ENCODE assay signal across 9 cellular contexts in genomic region chr5:10626473-10627013, GRCh38.
DNase-seq lines count a peak whose midpoint lies in the region; ATAC-seq and TF ChIP-seq lines count a peak whose summit lies in the region.
"Had no signal": no experiment of that assay in that cellular context is flagged by ENCODE, and none has a peak within 500 bp of the region (broad histone marks: within the 10 kb centered on the region; RNA-seq: fewer than 3 reads in every experiment).

No MANE protein-coding gene starts in this region.

- BruUV-seq in OCI-LY7 (replicated peaks; lab: Mats Ljungman, UMichigan): no TSS peak

- no peaks in the 10 kb centered on the region for H3K79me2 ChIP-seq in OCI-LY7 (ENCODE audit: insufficient read depth, low read depth, low read length)

- no peak overlapping the region for H3K4me3 Mint-ChIP-seq in activated naive CD8-positive, alpha-beta T cell treated with anti-CD3 and anti-CD28 coated beads, Interleukin-2, amount 10 ng/mL, durations not matched to agents 7 days and 5 days
- no peak overlapping the region for H3K4me3 Mint-ChIP-seq in activated naive CD8-positive, alpha-beta T cell treated with anti-CD3 and anti-CD28 coated beads, Interleukin-2, amount 50 U/mL, for 24 hours

- H2AFZ ChIP-seq in OCI-LY7 (ENCODE audit: low read length): no peak overlapping the region; the same call in 1 of the 2 replicates

- intact Hi-C loops in OCI-LY7 (cut with micrococcal nuclease; ENCODE audit: unreplicated experiment) (loop anchor here (1.0 to 5.0 kb wide), 5 partner anchors 19 to 274 kb away; partner anchors contain the start of genes DAP and MARCHF6), tibial artery (cut with DNase I; ENCODE audit: low total_unique reads) (loop anchor here (2.0 to 5.0 kb wide), 2 partner anchors 20 to 339 kb away; no protein-coding TSS in a partner anchor)

- no peaks in the 10 kb centered on the region for H3K9me2 ChIP-seq in OCI-LY7 (ENCODE audit: insufficient read depth, low read length)

- H3K4me2 ChIP-seq in OCI-LY7 (ENCODE audit: low read length): peak overlapping the region; percentile 80

- no peaks in the 10 kb centered on the region for H4K20me1 ChIP-seq in OCI-LY7 (ENCODE audit: insufficient read depth, low read length)

- TF ChIP-seq CTCF in OCI-LY7 (conservative IDR thresholded peaks at IDR 0.05; ENCODE audit: low read length): no peak
- TF ChIP-seq CTCF in tibial artery (IDR thresholded peaks at IDR 0.05): no peak

- CTCF ChIA-PET in OCI-LY7 (lab: Charles Lee; ENCODE audit: unreplicated experiment): interaction anchor here (1.4 to 2.4 kb wide), 3 partner anchors 14 to 170 kb away, joined by 5 to 20 read pairs (median 16); no protein-coding TSS in a partner anchor

- H3K4me1 ChIP-seq in OCI-LY7 (ENCODE audit: insufficient read depth, low read length, poor library complexity, severe bottlenecking): peaks cover 41% of the 10 kb centered on the region
- peaks cover 0 to 15% (median 7%) of the 10 kb centered on the region in 4 donors for H3K4me1 ChIP-seq in tibial artery

- no peaks in the 10 kb centered on the region for H3K27me3 ChIP-seq in tibial artery

- POLR2A ChIA-PET in activated naive CD8-positive, alpha-beta T cell treated with anti-CD3 and anti-CD28 coated beads, Interleukin-2, amount 10 ng/mL, durations not matched to agents 7 days and 5 days (lab: Charles Lee): interaction anchor here (1.0 kb wide), 1 partner anchor 9 kb away, joined by 3 read pairs; no protein-coding TSS in a partner anchor
- POLR2A ChIA-PET in OCI-LY7 (lab: Charles Lee): interaction anchor here (0.6 to 4.4 kb wide), 10 partner anchors 7 to 173 kb away, joined by 3 to 35 read pairs (median 7); no protein-coding TSS in a partner anchor

- H3K27me3 Mint-ChIP-seq in activated naive CD8-positive, alpha-beta T cell treated with anti-CD3 and anti-CD28 coated beads, Interleukin-2, amount 10 ng/mL, durations not matched to agents 7 days and 5 days: no peaks in the 10 kb centered on the region
- H3K27me3 Mint-ChIP-seq in activated naive CD8-positive, alpha-beta T cell treated with anti-CD3 and anti-CD28 coated beads, Interleukin-2, amount 50 U/mL, for 24 hours: peaks cover 2% of the 10 kb centered on the region

- H3K36me3 ChIP-seq in OCI-LY7 (ENCODE audit: insufficient read depth, low read length) (peaks cover under 1% of the 10 kb centered on the region; the same call in 1 of the 2 replicates), tibial artery (no peaks in the 10 kb centered on the region)

- H3K27ac ChIP-seq in OCI-LY7 (ENCODE audit: low read depth, low read length, poor library complexity, severe bottlenecking) (no peak overlapping the region), tibial artery (peak overlapping the region; percentile 80 to 81)

- DNase-seq in activated naive CD8-positive, alpha-beta T cell treated with anti-CD3 and anti-CD28 coated beads, Interleukin-2, amount 10 ng/mL, durations not matched to agents 7 days and 5 days: no peak
- no peak for DNase-seq in activated naive CD8-positive, alpha-beta T cell treated with anti-CD3 and anti-CD28 coated beads, Interleukin-2, amount 50 U/mL, for 24 hours
- DNase-seq in OCI-LY7 (ENCODE audit: low spot score): no peak
- peak; percentile 17 for DNase-seq in fibroblast of the conjunctiva (ENCODE audit: low read depth)
- peak in 1 of 2 donors; percentile 44 for DNase-seq in tibial artery
- no peak for DNase-seq in HuH-7.5 (ENCODE audit: low spot score)
- no peak for DNase-seq in activated naive CD4-positive, alpha-beta T cell (lab: John Stamatoyannopoulos, UW)
- DNase-seq: left colon had no signal

- peaks cover 9% of the 10 kb centered on the region for H3K36me3 Mint-ChIP-seq in activated naive CD8-positive, alpha-beta T cell treated with anti-CD3 and anti-CD28 coated beads, Interleukin-2, amount 10 ng/mL, durations not matched to agents 7 days and 5 days
- H3K36me3 Mint-ChIP-seq in activated naive CD8-positive, alpha-beta T cell treated with anti-CD3 and anti-CD28 coated beads, Interleukin-2, amount 50 U/mL, for 24 hours (ENCODE audit: low read depth): peaks cover 8% of the 10 kb centered on the region

- peaks cover 32% of the 10 kb centered on the region for H3K4me1 Mint-ChIP-seq in activated naive CD8-positive, alpha-beta T cell treated with anti-CD3 and anti-CD28 coated beads, Interleukin-2, amount 10 ng/mL, durations not matched to agents 7 days and 5 days
- peaks cover 48% of the 10 kb centered on the region for H3K4me1 Mint-ChIP-seq in activated naive CD8-positive, alpha-beta T cell treated with anti-CD3 and anti-CD28 coated beads, Interleukin-2, amount 50 U/mL, for 24 hours

- no peaks in the 10 kb centered on the region for H3K9me3 Mint-ChIP-seq in activated naive CD8-positive, alpha-beta T cell treated with anti-CD3 and anti-CD28 coated beads, Interleukin-2, amount 10 ng/mL, durations not matched to agents 7 days and 5 days
- no peaks in the 10 kb centered on the region for H3K9me3 Mint-ChIP-seq in activated naive CD8-positive, alpha-beta T cell treated with anti-CD3 and anti-CD28 coated beads, Interleukin-2, amount 50 U/mL, for 24 hours

- peak overlapping the region; percentile 10 for H3K27ac Mint-ChIP-seq in activated naive CD8-positive, alpha-beta T cell treated with anti-CD3 and anti-CD28 coated beads, Interleukin-2, amount 10 ng/mL, durations not matched to agents 7 days and 5 days
- no peak overlapping the region for H3K27ac Mint-ChIP-seq in activated naive CD8-positive, alpha-beta T cell treated with anti-CD3 and anti-CD28 coated beads, Interleukin-2, amount 50 U/mL, for 24 hours

- ATAC-seq in activated naive CD8-positive, alpha-beta T cell treated with anti-CD3 and anti-CD28 coated beads, Interleukin-2, amount 10 ng/mL, durations not matched to agents 7 days and 5 days (ENCODE audit: low read depth): no peak
- ATAC-seq in activated naive CD8-positive, alpha-beta T cell treated with anti-CD3 and anti-CD28 coated beads, Interleukin-2, amount 50 U/mL, for 24 hours: no peak
- ATAC-seq in HG03439 (IDR thresholded peaks at IDR 0.05; ENCODE audit: unreplicated experiment): no peak
- ATAC-seq: left colon had no signal

- H3K4me3 ChIP-seq in OCI-LY7 (ENCODE audit: low read depth, low read length, poor library complexity, severe bottlenecking) (peak overlapping the region; percentile 60), tibial artery (no peak overlapping the region)

- H3K9me3 ChIP-seq in OCI-LY7 (ENCODE audit: low read length) (peaks cover 3% of the 10 kb centered on the region; the same call in 1 of the 2 replicates), tibial artery (no peaks in the 10 kb centered on the region)
